In genomic region chr12:46372131-46372851, GRCh38 we compare ENCODE assay signal across 8 cellular contexts. TPM values are rescaled to one million over a fixed set of nuclear protein-coding genes. Genes with fewer than 3 reads are reported as not detected.
DNase-seq lines count a peak whose midpoint lies in the region; ATAC-seq and TF ChIP-seq lines count a peak whose summit lies in the region.

Gene SLC38A2, minus strand, starts transcription at chr12:46372773. Its CDS starts 1,480 bp downstream, at chr12:46371293.

- H3K27me3 ChIP-seq in colonic mucosa, result no peaks in the 10 kb centered on the region

- H3K27ac Mint-ChIP-seq in activated CD4-positive, alpha-beta T cell treated with anti-CD3 and anti-CD28 coated beads, Interleukin-2, amount 10 ng/mL, durations not matched to agents 24 days and 14 days, result peak within 1 kb of the TSS; percentile 99

- H3K4me1 ChIP-seq in colonic mucosa, result peaks cover 23% of the 10 kb centered on the region

- H3K4me1 Mint-ChIP-seq in activated CD4-positive, alpha-beta T cell treated with anti-CD3 and anti-CD28 coated beads, Interleukin-2, amount 10 ng/mL, durations not matched to agents 24 days and 14 days, result peaks cover 60% of the 10 kb centered on the region

- peak; percentile 94 for DNase-seq in AG10803 (ENCODE audit: low read depth)
- peak; percentile 88 for DNase-seq in NCI-H510A treated with DMSO at 0.1 percent for 48 hours (lab: John Stamatoyannopoulos, UW)
- DNase-seq in activated CD4-positive, alpha-beta T cell treated with anti-CD3 and anti-CD28 coated beads, Interleukin-2, amount 10 ng/mL, durations not matched to agents 24 days and 14 days, result peak; percentile 99
- DNase-seq in colonic mucosa, result peak; percentile 53
- peak; percentile 98 to 99 for DNase-seq in left colon
- DNase-seq in stimulated activated CD4-positive, alpha-beta T cell treated with anti-CD3 and anti-CD28 coated beads, Interleukin-1b, Interleukin-23, amount 100 ng/mL, for 48 hours, result peak; percentile 96

- intact Hi-C loops in activated CD4-positive, alpha-beta T cell treated with anti-CD3 and anti-CD28 coated beads, Interleukin-2, amount 10 ng/mL, durations not matched to agents 24 days and 14 days (cut with micrococcal nuclease), result loop anchor here (1.0 to 10.0 kb wide), 14 partner anchors 11 to 1513 kb away; partner anchors contain the start of genes ARID2 and RPAP3
- intact Hi-C loops in colonic mucosa (cut with DNase I), result loop anchor here (10.0 kb wide), 1 partner anchor 103 kb away; no protein-coding TSS in a partner anchor
- intact Hi-C loops in left colon (cut with DNase I, micrococcal nuclease), result no loop called here

- peak within 1 kb of the TSS; percentile 96 to 98 for H3K9ac ChIP-seq in colonic mucosa (ENCODE audit: low read depth in 2 of 2, low read length in 2 of 2)

- peak within 1 kb of the TSS; percentile 86 for H3K4me3 Mint-ChIP-seq in activated CD4-positive, alpha-beta T cell treated with anti-CD3 and anti-CD28 coated beads, Interleukin-2, amount 10 ng/mL, durations not matched to agents 24 days and 14 days

- H3K4me3 ChIP-seq in AG10803 (ENCODE audit: low read length) (peak within 1 kb of the TSS; percentile 84), colonic mucosa (peak within 1 kb of the TSS; percentile 54)

- H3K27me3 Mint-ChIP-seq in activated CD4-positive, alpha-beta T cell treated with anti-CD3 and anti-CD28 coated beads, Interleukin-2, amount 10 ng/mL, durations not matched to agents 24 days and 14 days, result peaks cover 3% of the 10 kb centered on the region

- TF ChIP-seq CTCF in AG10803 (conservative IDR thresholded peaks at IDR 0.05; ENCODE audit: low read length) (no peak), colonic mucosa (IDR thresholded peaks at IDR 0.05) (no peak)

- H3K9me3 ChIP-seq in colonic mucosa, result no peaks in the 10 kb centered on the region

- H3K36me3 ChIP-seq in colonic mucosa, result peaks cover 6% of the 10 kb centered on the region

- peaks cover 47% of the 10 kb centered on the region for H3K36me3 Mint-ChIP-seq in activated CD4-positive, alpha-beta T cell treated with anti-CD3 and anti-CD28 coated beads, Interleukin-2, amount 10 ng/mL, durations not matched to agents 24 days and 14 days (ENCODE audit: low read depth)

- ATAC-seq in GM18909 (IDR thresholded peaks at IDR 0.05; ENCODE audit: poor library complexity, unreplicated experiment) (peak; percentile 91), HG03159 (IDR thresholded peaks at IDR 0.05; ENCODE audit: unreplicated experiment) (peak; percentile 81), left colon (peak; percentile 86)

- no peaks in the 10 kb centered on the region for H3K9me3 Mint-ChIP-seq in activated CD4-positive, alpha-beta T cell treated with anti-CD3 and anti-CD28 coated beads, Interleukin-2, amount 10 ng/mL, durations not matched to agents 24 days and 14 days

- H3K27ac ChIP-seq in colonic mucosa, result peak within 1 kb of the TSS; percentile 97

RNA-seq across cellular contexts. Expression of gene SLC38A2, which starts in this region (rescaled TPM):
- 158 and 168 TPM in 2 replicates for total RNA-seq in activated CD4-positive, alpha-beta T cell treated with anti-CD3 and anti-CD28 coated beads, Interleukin-2, amount 10 ng/mL, durations not matched to agents 24 days and 14 days
- total RNA-seq in colonic mucosa (100 to 1,000 TPM in 1 of 2 donors, 10 to 100 TPM in 1; 98.5 to 158 TPM), left colon (100 to 1,000 TPM; 128 to 220 TPM)

Comparison
In these comparisons a context has a peak if more than half of its experiments do, and no peak if none do; other contexts are left out.
1. Peak in every context shown above with its lines: DNase-seq, ATAC-seq, H3K4me3 ChIP-seq and H3K27ac ChIP-seq.
2. intact Hi-C loops: an anchor here in activated CD4-positive, alpha-beta T cell treated with anti-CD3 and anti-CD28 coated beads, Interleukin-2, amount 10 ng/mL, durations not matched to agents 24 days and 14 days (1.0 to 10.0 kb wide) and colonic mucosa (10.0 kb wide); none called in left colon.